1 cellular context compared by ENCODE assay signal in the genomic region with DNA sequence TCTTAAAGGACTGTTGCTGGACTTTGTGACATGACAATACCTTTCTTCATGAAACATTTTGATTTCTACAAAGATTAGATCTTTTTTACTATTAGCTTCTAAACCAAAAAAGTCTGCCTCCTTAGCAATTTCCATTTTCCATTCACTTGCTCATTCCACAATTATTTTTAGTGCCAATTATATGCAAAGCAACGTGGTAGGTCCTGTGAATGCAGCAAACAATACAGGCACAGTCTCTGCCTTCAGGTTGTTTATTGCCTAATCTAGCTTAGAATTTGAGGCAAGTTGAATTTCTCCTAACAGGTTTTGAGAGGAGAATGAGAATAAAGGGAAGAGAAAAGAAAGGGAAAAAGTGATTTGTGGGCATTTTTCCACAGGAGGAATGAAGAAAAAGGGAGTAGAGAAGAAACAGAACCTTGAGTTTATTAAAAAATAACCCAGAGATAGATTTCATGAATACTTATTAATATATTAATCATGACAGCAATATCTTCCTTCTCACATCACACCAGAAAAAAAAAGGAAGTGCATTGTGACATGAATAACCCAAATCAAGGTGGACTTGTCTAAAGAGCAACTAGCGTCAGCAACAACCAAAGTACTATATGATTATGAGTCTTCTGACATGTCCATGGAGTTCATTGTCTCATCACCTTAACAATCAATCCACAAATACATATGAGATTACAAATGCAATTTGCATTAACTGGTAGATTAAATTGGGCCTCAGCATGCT.
TF ChIP-seq lines count a peak whose summit lies in the region.

No MANE protein-coding gene starts in this region.

TF ChIP-seq in GM23338, 12 proteins besides CTCF, POLR2A, EP300 and RAD21 (continued from another document):
- TF ChIP-seq ZNF462 (CRISPR knock-in tag; IDR thresholded peaks at IDR 0.05), result no peak
- no peak for TF ChIP-seq ZNF114 (CRISPR knock-in tag; IDR thresholded peaks at IDR 0.05)
- TF ChIP-seq ETS1 (IDR thresholded peaks at IDR 0.05), result no peak
